ENCODE assay signal across 19 cellular contexts in genomic region chr21:34364921-34365320, GRCh38. TPM values are rescaled to one million over a fixed set of nuclear protein-coding genes. Genes with fewer than 3 reads are reported as not detected.
DNase-seq lines count a peak whose midpoint lies in the region; ATAC-seq, FAIRE-seq and TF ChIP-seq lines count a peak whose summit lies in the region.
"Had no signal": no experiment of that assay in that cellular context is flagged by ENCODE, and none has a peak within 500 bp of the region (broad histone marks: within the 10 kb centered on the region; RNA-seq: fewer than 3 reads in every experiment).

No MANE protein-coding gene starts in this region.

- H3K27me3 ChIP-seq in HepG2 (ENCODE audit: control insufficient read depth in 1 of 2, insufficient read depth in 2 of 2, low read length in 2 of 2) (no peaks in the 10 kb centered on the region), right lobe of liver (no peaks in the 10 kb centered on the region)
- H3K27me3 ChIP-seq: BLaER1 treated with 17β-estradiol and CSF1 and Interleukin-3, amounts not matched to agents 10 nM and 100 nM had no signal

- CTCF ChIA-PET in HepG2 (lab: Yijun Ruan, JAX; ENCODE audit: low intra/inter-chr PET ratio, low total read pairs) = no interaction called here

- no peak overlapping the region for H3K4me3 Mint-ChIP-seq in nephron progenitor cell
- H3K4me3 Mint-ChIP-seq: CD4-positive, alpha-beta T cell had no signal

- no peaks in the 10 kb centered on the region for H3K36me3 ChIP-seq in HepG2 (replicated peaks in 1 of 2; ENCODE audit: control insufficient read depth in 1 of 2, insufficient read depth in 2 of 2, low read length in 2 of 2)
- no peaks in the 10 kb centered on the region for H3K36me3 ChIP-seq in right lobe of liver
- H3K36me3 ChIP-seq: BLaER1 treated with 17β-estradiol and CSF1 and Interleukin-3, amounts not matched to agents 10 nM and 100 nM had no signal

- H3K9me3 Mint-ChIP-seq in nephron progenitor cell = no peaks in the 10 kb centered on the region
- H3K9me3 Mint-ChIP-seq: CD4-positive, alpha-beta T cell had no signal

- H2AFZ ChIP-seq in HepG2 (ENCODE audit: low read length) = no peak overlapping the region
- H2AFZ ChIP-seq: GM23248 had no signal

- no TSS peak for BruUV-seq in HepG2 (replicated peaks; lab: Mats Ljungman, UMichigan)

- TF ChIP-seq EP300 in HepG2 (IDR thresholded peaks at IDR 0.05; ENCODE audit: low read depth in 2 of 2, low read length in 2 of 2) (no peak), HepG2 (CRISPR knock-in tag; IDR thresholded peaks at IDR 0.05; ENCODE audit: borderline replicate concordance) (no peak)

- H3K4me2 ChIP-seq in HepG2 (ENCODE audit: low read depth, low read length) = peak overlapping the region; percentile 35; the same call in 1 of the 2 replicates
- H3K4me2 ChIP-seq: BLaER1 treated with 17β-estradiol and CSF1 and Interleukin-3, amounts not matched to agents 10 nM and 100 nM had no signal

- H3K4me1 Mint-ChIP-seq in nephron progenitor cell = peaks cover 7% of the 10 kb centered on the region

- TF ChIP-seq RAD21 in HepG2 (CRISPR knock-in tag; IDR thresholded peaks at IDR 0.05) = no peak

- in situ Hi-C loops in HepG2 (cut with HindIII; ENCODE audit: extremely low pct_ligation_motif_present, low pct_unique_long_range_greater_than_20kb) = no loop called here

- no peak overlapping the region for H3K27ac Mint-ChIP-seq in nephron progenitor cell
- H3K27ac Mint-ChIP-seq: CD4-positive, alpha-beta T cell had no signal

- POLR2A ChIA-PET in HepG2 (lab: Yijun Ruan, JAX) = no interaction called here

- no peak for ATAC-seq in HepG2
- ATAC-seq in right lobe of liver = no peak
- no peak for ATAC-seq in sciatic nerve
- no peak for ATAC-seq in HG03097 (IDR thresholded peaks at IDR 0.05; ENCODE audit: low FRiP score, unreplicated experiment)

- no peak overlapping the region for H3K4me3 ChIP-seq in HepG2 (replicated peaks in 1 of 3; ENCODE audit: insufficient read depth in 1 of 3, low read depth in 2 of 3, low read length in 3 of 3)
- H3K4me3 ChIP-seq in right lobe of liver = no peak overlapping the region
- H3K4me3 ChIP-seq: BLaER1 treated with 17β-estradiol and CSF1 and Interleukin-3, amounts not matched to agents 10 nM and 100 nM; GM23248 had no signal

- intact Hi-C loops in HepG2 (cut with micrococcal nuclease; ENCODE audit: unreplicated experiment) (no loop called here), right lobe of liver (cut with DNase I) (no loop called here), sciatic nerve (cut with DNase I) (no loop called here)

- H3K4me1 ChIP-seq in HepG2 (ENCODE audit: insufficient read depth, low read length) = peaks cover 39% of the 10 kb centered on the region
- H3K4me1 ChIP-seq in right lobe of liver = peaks cover 0 to 3% (median 0%) of the 10 kb centered on the region in 4 donors

- TF ChIP-seq POLR2A in HepG2 (IDR thresholded peaks at IDR 0.05; ENCODE audit: insufficient read depth in 1 of 2, low read depth in 2 of 2, low read length in 2 of 2) (no peak), right lobe of liver (IDR thresholded peaks at IDR 0.05) (no peak)

- no peaks in the 10 kb centered on the region for H4K20me1 ChIP-seq in HepG2 (ENCODE audit: insufficient read depth, low read length)
- H4K20me1 ChIP-seq: BLaER1 treated with 17β-estradiol and CSF1 and Interleukin-3, amounts not matched to agents 10 nM and 100 nM had no signal

- no peaks in the 10 kb centered on the region for H3K79me2 ChIP-seq in HepG2 (ENCODE audit: insufficient read depth, low read length)

- H3K27ac ChIP-seq in HepG2 (ENCODE audit: extremely low read length, insufficient read depth, low read length) (no peak overlapping the region), right lobe of liver (no peak overlapping the region)
- H3K27ac ChIP-seq: BLaER1 treated with 17β-estradiol and CSF1 and Interleukin-3, amounts not matched to agents 10 nM and 100 nM; GM23248 had no signal

- H3K9ac ChIP-seq in HepG2 (ENCODE audit: insufficient read depth, low read depth, low read length) = no peak overlapping the region
- H3K9ac ChIP-seq: BLaER1 treated with 17β-estradiol and CSF1 and Interleukin-3, amounts not matched to agents 10 nM and 100 nM; GM23248 had no signal

- no peaks in the 10 kb centered on the region for H3K36me3 Mint-ChIP-seq in nephron progenitor cell (ENCODE audit: low read depth)

- H3K27me3 Mint-ChIP-seq in nephron progenitor cell (ENCODE audit: low read depth, poor library complexity) = peaks cover 4% of the 10 kb centered on the region

- no peak for FAIRE-seq in HepG2 (lab: Jason Lieb, UNC)
- FAIRE-seq: G401.6, GM12891 had no signal

- no peaks in the 10 kb centered on the region for H3K9me3 ChIP-seq in HepG2 (ENCODE audit: low read length)
- H3K9me3 ChIP-seq in right lobe of liver = no peaks in the 10 kb centered on the region
- H3K9me3 ChIP-seq: BLaER1 treated with 17β-estradiol and CSF1 and Interleukin-3, amounts not matched to agents 10 nM and 100 nM had no signal

- DNase-seq in HepG2 (ENCODE audit: low spot score) (no peak), right lobe of liver (no peak), islet precursor cell (peak; percentile 29), sciatic nerve (ENCODE audit: low spot score) (peak; percentile 15), HuH-7.5 (ENCODE audit: low spot score) (no peak), nephron progenitor cell (no peak)
- DNase-seq: ACHN; Calu3; CD4-positive, alpha-beta T cell; DMS79; EL; GM23248; H7 had no signal

- no peak for TF ChIP-seq CTCF in HepG2 (CRISPR knock-in tag; IDR thresholded peaks at IDR 0.05)
- no peak for TF ChIP-seq CTCF in right lobe of liver (IDR thresholded peaks at IDR 0.05)
- TF ChIP-seq CTCF in nephron progenitor cell (IDR thresholded peaks at IDR 0.05) = no peak

RNA-seq across cellular contexts. Expression of gene KCNE2, which starts 1.1 kb away (rescaled TPM):
- not detected in 2 replicates for total RNA-seq in HepG2 (2016; rRNA removed; fragmentation: Illumina TruSeq; extraction: Trizol)
- total RNA-seq in HepG2 (2016; cell fraction: cytosol; rRNA removed; fragmentation: Illumina TruSeq; extraction: Trizol; ENCODE audit: low read depth) = not detected in 2 replicates
- not detected in 2 replicates for total RNA-seq in HepG2 (2016; cell fraction: insoluble cytoplasmic fraction; rRNA removed; fragmentation: Illumina TruSeq; extraction: Trizol)
- total RNA-seq in HepG2 (2016; cell fraction: membrane; rRNA removed; fragmentation: Illumina TruSeq; extraction: Trizol) = not detected in 2 replicates
- total RNA-seq in HepG2 (2016; cell fraction: nucleus; rRNA removed; fragmentation: Illumina TruSeq; extraction: Trizol) = not detected in 2 replicates
- polyA plus RNA-seq in HepG2 (2011; rRNA removed) = 0.07 TPM in 1 of 2 replicates, not detected in the other
- polyA plus RNA-seq in HepG2 (2011; cell fraction: cytosol; rRNA removed) = not detected in 2 replicates
- not detected in 2 replicates for polyA plus RNA-seq in HepG2 (2011; cell fraction: nucleus; rRNA removed)
- not detected in 2 replicates for polyA plus RNA-seq in HepG2 (2012)
- not detected in 2 replicates for polyA plus RNA-seq in HepG2 (2016; cell fraction: cytosol; fragmentation: Illumina TruSeq; extraction: Trizol; ENCODE audit: low read depth)
- polyA plus RNA-seq in HepG2 (2016; cell fraction: insoluble cytoplasmic fraction; fragmentation: Illumina TruSeq; extraction: Trizol; ENCODE audit: low read depth) = not detected in 2 replicates
- polyA plus RNA-seq in HepG2 (2016; cell fraction: membrane; fragmentation: Illumina TruSeq; extraction: Trizol; ENCODE audit: low read depth) = not detected in 2 replicates
- not detected in 2 replicates for polyA plus RNA-seq in HepG2 (2016; cell fraction: nucleus; fragmentation: Illumina TruSeq; extraction: Trizol; ENCODE audit: insufficient read depth, low read depth)
- polyA minus RNA-seq in HepG2 (2011; rRNA and poly(A)+ RNA removed; ENCODE audit: low replicate concordance) = not detected in 2 replicates
- not detected in 2 replicates for polyA minus RNA-seq in HepG2 (2011; cell fraction: cytosol; rRNA and poly(A)+ RNA removed)
- polyA minus RNA-seq in HepG2 (2011; cell fraction: nucleus; rRNA and poly(A)+ RNA removed) = not detected in 2 replicates
- total RNA-seq in right lobe of liver = not detected
- total RNA-seq in sciatic nerve = 2.2 TPM
- total RNA-seq: A172; Calu3; CD4-positive, alpha-beta T cell; GM23248; H7; HT1080 had no signal

RNA-seq across cellular contexts. Expression of gene SMIM11, which starts 10.4 kb away (rescaled TPM):
- total RNA-seq in HepG2 (2016; rRNA removed; fragmentation: Illumina TruSeq; extraction: Trizol) (6.4 and 33.6 TPM in 2 replicates), right lobe of liver (10 to 100 TPM in 2 of 6 experiments, 1 to 10 TPM in 3, under 1 TPM in 1; 0.51 to 12.3 (median 4.6) TPM), sciatic nerve (29.2 TPM)
- total RNA-seq in HepG2 (2016; cell fraction: cytosol; rRNA removed; fragmentation: Illumina TruSeq; extraction: Trizol; ENCODE audit: low read depth) = 3.6 and 4.4 TPM in 2 replicates
- total RNA-seq in HepG2 (2016; cell fraction: insoluble cytoplasmic fraction; rRNA removed; fragmentation: Illumina TruSeq; extraction: Trizol) = 3.9 and 6.3 TPM in 2 replicates
- total RNA-seq in HepG2 (2016; cell fraction: membrane; rRNA removed; fragmentation: Illumina TruSeq; extraction: Trizol) = 3.8 and 22.1 TPM in 2 replicates
- 2.7 and 5.4 TPM in 2 replicates for total RNA-seq in HepG2 (2016; cell fraction: nucleus; rRNA removed; fragmentation: Illumina TruSeq; extraction: Trizol)
- 6.8 and 18.9 TPM in 2 replicates for polyA plus RNA-seq in HepG2 (2011; rRNA removed)
- polyA plus RNA-seq in HepG2 (2011; cell fraction: cytosol; rRNA removed) = 3.8 and 5.2 TPM in 2 replicates
- 2.1 and 6.5 TPM in 2 replicates for polyA plus RNA-seq in HepG2 (2011; cell fraction: nucleus; rRNA removed)
- polyA plus RNA-seq in HepG2 (2012) = 0.95 and 1.3 TPM in 2 replicates
- 20.7 and 38.8 TPM in 2 replicates for polyA plus RNA-seq in HepG2 (2016; cell fraction: cytosol; fragmentation: Illumina TruSeq; extraction: Trizol; ENCODE audit: low read depth)
- polyA plus RNA-seq in HepG2 (2016; cell fraction: insoluble cytoplasmic fraction; fragmentation: Illumina TruSeq; extraction: Trizol; ENCODE audit: low read depth) = 5.8 and 18.1 TPM in 2 replicates
- polyA plus RNA-seq in HepG2 (2016; cell fraction: membrane; fragmentation: Illumina TruSeq; extraction: Trizol; ENCODE audit: low read depth) = 9.3 and 18.0 TPM in 2 replicates
- polyA plus RNA-seq in HepG2 (2016; cell fraction: nucleus; fragmentation: Illumina TruSeq; extraction: Trizol; ENCODE audit: insufficient read depth, low read depth) = 4.7 and 7.1 TPM in 2 replicates
- polyA minus RNA-seq in HepG2 (2011; rRNA and poly(A)+ RNA removed; ENCODE audit: low replicate concordance) = 3.0 and 12.3 TPM in 2 replicates
- polyA minus RNA-seq in HepG2 (2011; cell fraction: cytosol; rRNA and poly(A)+ RNA removed) = 1.3 and 3.8 TPM in 2 replicates
- polyA minus RNA-seq in HepG2 (2011; cell fraction: nucleus; rRNA and poly(A)+ RNA removed) = 3.0 and 6.0 TPM in 2 replicates

RNA-seq across cellular contexts. Expression of gene SMIM34, which starts 58.8 kb away (rescaled TPM):
- total RNA-seq in HepG2 (2016; rRNA removed; fragmentation: Illumina TruSeq; extraction: Trizol) = not detected in 2 replicates
- not detected in 2 replicates for total RNA-seq in HepG2 (2016; cell fraction: cytosol; rRNA removed; fragmentation: Illumina TruSeq; extraction: Trizol; ENCODE audit: low read depth)
- not detected in 2 replicates for total RNA-seq in HepG2 (2016; cell fraction: insoluble cytoplasmic fraction; rRNA removed; fragmentation: Illumina TruSeq; extraction: Trizol)
- total RNA-seq in HepG2 (2016; cell fraction: membrane; rRNA removed; fragmentation: Illumina TruSeq; extraction: Trizol) = not detected in 2 replicates
- total RNA-seq in HepG2 (2016; cell fraction: nucleus; rRNA removed; fragmentation: Illumina TruSeq; extraction: Trizol) = not detected in 2 replicates
- not detected in 2 replicates for polyA plus RNA-seq in HepG2 (2011; rRNA removed)
- not detected in 2 replicates for polyA plus RNA-seq in HepG2 (2011; cell fraction: cytosol; rRNA removed)
- not detected in 2 replicates for polyA plus RNA-seq in HepG2 (2011; cell fraction: nucleus; rRNA removed)
- polyA plus RNA-seq in HepG2 (2012) = not detected in 2 replicates
- polyA plus RNA-seq in HepG2 (2016; cell fraction: cytosol; fragmentation: Illumina TruSeq; extraction: Trizol; ENCODE audit: low read depth) = not detected in 2 replicates
- not detected in 2 replicates for polyA plus RNA-seq in HepG2 (2016; cell fraction: insoluble cytoplasmic fraction; fragmentation: Illumina TruSeq; extraction: Trizol; ENCODE audit: low read depth)
- polyA plus RNA-seq in HepG2 (2016; cell fraction: membrane; fragmentation: Illumina TruSeq; extraction: Trizol; ENCODE audit: low read depth) = not detected in 2 replicates
- not detected in 2 replicates for polyA plus RNA-seq in HepG2 (2016; cell fraction: nucleus; fragmentation: Illumina TruSeq; extraction: Trizol; ENCODE audit: insufficient read depth, low read depth)
- polyA minus RNA-seq in HepG2 (2011; rRNA and poly(A)+ RNA removed; ENCODE audit: low replicate concordance) = not detected in 2 replicates
- not detected in 2 replicates for polyA minus RNA-seq in HepG2 (2011; cell fraction: cytosol; rRNA and poly(A)+ RNA removed)
- polyA minus RNA-seq in HepG2 (2011; cell fraction: nucleus; rRNA and poly(A)+ RNA removed) = not detected in 2 replicates
- total RNA-seq in right lobe of liver = not detected
- total RNA-seq in sciatic nerve = not detected
- total RNA-seq: A172; Calu3; CD4-positive, alpha-beta T cell; GM23248; H7; HT1080 had no signal
- polyA plus RNA-seq: GM23248 had no signal

Comparison
In these comparisons a context has a peak if more than half of its experiments do, and no peak if none do; other contexts are left out.
1. DNase-seq: peak in islet precursor cell (single experiment) and sciatic nerve (single experiment); none in HepG2 (single experiment), right lobe of liver (0 of 3), HuH-7.5 (single experiment) and nephron progenitor cell (single experiment).